ENCODE assay signal across 21 cellular contexts in genomic region chr16:69428652-69429051, GRCh38. TPM values are rescaled to one million over a fixed set of nuclear protein-coding genes. Genes with fewer than 3 reads are reported as not detected.
DNase-seq lines count a peak whose midpoint lies in the region; ATAC-seq, FAIRE-seq and TF ChIP-seq lines count a peak whose summit lies in the region.
"Had no signal": no experiment of that assay in that cellular context is flagged by ENCODE, and none has a peak within 500 bp of the region (broad histone marks: within the 10 kb centered on the region; RNA-seq: fewer than 3 reads in every experiment).

No MANE protein-coding gene starts in this region.

- no peak for TF ChIP-seq EP300 in A549 (IDR thresholded peaks at IDR 0.05)

- no peak for TF ChIP-seq RAD21 in A549 (conservative IDR thresholded peaks at IDR 0.05 in 1 of 2, IDR thresholded peaks at IDR 0.05 in 1 of 2)

- H3K4me1 ChIP-seq in A549, result peaks cover 7% of the 10 kb centered on the region; the same call in 2 of the 3 replicates

- no peak overlapping the region for H3K4me3 ChIP-seq in A549
- H3K4me3 ChIP-seq: BLaER1 treated with 17β-estradiol and CSF1 and Interleukin-3, amounts not matched to agents 10 nM and 100 nM; Peyer's patch had no signal

- WGBS in A549 (ENCODE audit: missing lambda C conversion rate), result 94% methylated on average over 2 of the region's 2 CpGs

- H3K9me3 ChIP-seq in A549, result peaks cover 8% of the 10 kb centered on the region; the same call in 1 of the 3 replicates
- H3K9me3 ChIP-seq: Peyer's patch had no signal

- ATAC-seq in A549 (no peak), natural killer cell (no peak), HG03159 (IDR thresholded peaks at IDR 0.05; ENCODE audit: unreplicated experiment) (no peak)

- CTCF ChIA-PET in A549 (lab: Yijun Ruan, JAX), result interaction anchor here (1.1 to 2.7 kb wide), 4 partner anchors 11 to 33 kb away, joined by 3 to 9 read pairs (median 4); no protein-coding TSS in a partner anchor

- peaks cover 45% of the 10 kb centered on the region for H3K36me3 Mint-ChIP-seq in T-helper 1 cell treated with Interleukin-12 subunit alpha and Interleukin-12 subunit beta and Interleukin-4 antibody, amounts not matched to agents 30 μg/mL and 1 μg/mL, for 36 hours (ENCODE audit: low read depth)
- H3K36me3 Mint-ChIP-seq in activated T-helper 1 cell treated with anti-CD3 and anti-CD28 coated beads, Interleukin-12 subunit alpha, Interleukin-12 subunit beta, Interleukin-2, Interleukin-4 antibody, amounts not matched to agents 30 ng/mL and 10 ng/mL and 1 ng/mL, durations not matched to agents 14 hours and 24 hours and 36 hours (ENCODE audit: low read depth), result peaks cover 49% of the 10 kb centered on the region
- peaks cover 31% of the 10 kb centered on the region for H3K36me3 Mint-ChIP-seq in natural killer cell

- no peak overlapping the region for H3K4me3 Mint-ChIP-seq in T-helper 1 cell treated with Interleukin-12 subunit alpha and Interleukin-12 subunit beta and Interleukin-4 antibody, amounts not matched to agents 30 μg/mL and 1 μg/mL, for 36 hours
- H3K4me3 Mint-ChIP-seq in activated T-helper 1 cell treated with anti-CD3 and anti-CD28 coated beads, Interleukin-12 subunit alpha, Interleukin-12 subunit beta, Interleukin-2, Interleukin-4 antibody, amounts not matched to agents 30 ng/mL and 10 ng/mL and 1 ng/mL, durations not matched to agents 14 hours and 24 hours and 36 hours, result peak overlapping the region; percentile 6
- no peak overlapping the region for H3K4me3 Mint-ChIP-seq in natural killer cell
- H3K4me3 Mint-ChIP-seq: H9 had no signal

- intact Hi-C loops in activated T-helper 1 cell treated with anti-CD3 and anti-CD28 coated beads, Interleukin-12 subunit alpha, Interleukin-12 subunit beta, Interleukin-2, Interleukin-4 antibody, amounts not matched to agents 30 ng/mL and 10 ng/mL and 1 ng/mL, durations not matched to agents 14 hours and 24 hours and 36 hours (cut with micrococcal nuclease), result no loop called here
- intact Hi-C loops in natural killer cell (cut with micrococcal nuclease), result no loop called here

- no peak overlapping the region for H3K27ac ChIP-seq in A549
- H3K27ac ChIP-seq: 22Rv1; BLaER1 treated with 17β-estradiol and CSF1 and Interleukin-3, amounts not matched to agents 10 nM and 100 nM; Peyer's patch had no signal

- FAIRE-seq in A549 (lab: Jason Lieb, UNC), result no peak
- FAIRE-seq: GM18507 had no signal

- TF ChIP-seq POLR2A in A549 (IDR thresholded peaks at IDR 0.05; ENCODE audit: low read length), result no peak

- POLR2A ChIA-PET in A549 (lab: Yijun Ruan, JAX), result interaction anchor here (0.5 kb wide), 1 partner anchor 11 kb away, joined by 3 read pairs; no protein-coding TSS in a partner anchor

- H3K27me3 Mint-ChIP-seq in T-helper 1 cell treated with Interleukin-12 subunit alpha and Interleukin-12 subunit beta and Interleukin-4 antibody, amounts not matched to agents 30 μg/mL and 1 μg/mL, for 36 hours (ENCODE audit: low read depth), result no peaks in the 10 kb centered on the region
- H3K27me3 Mint-ChIP-seq in activated T-helper 1 cell treated with anti-CD3 and anti-CD28 coated beads, Interleukin-12 subunit alpha, Interleukin-12 subunit beta, Interleukin-2, Interleukin-4 antibody, amounts not matched to agents 30 ng/mL and 10 ng/mL and 1 ng/mL, durations not matched to agents 14 hours and 24 hours and 36 hours (ENCODE audit: insufficient read depth), result no peaks in the 10 kb centered on the region
- H3K27me3 Mint-ChIP-seq in natural killer cell (ENCODE audit: low read depth in 2 of 2), result no peaks in the 10 kb centered on the region

- H3K4me2 ChIP-seq in A549, result no peak overlapping the region
- H3K4me2 ChIP-seq: BLaER1 treated with 17β-estradiol and CSF1 and Interleukin-3, amounts not matched to agents 10 nM and 100 nM had no signal

- H3K4me1 Mint-ChIP-seq in T-helper 1 cell treated with Interleukin-12 subunit alpha and Interleukin-12 subunit beta and Interleukin-4 antibody, amounts not matched to agents 30 μg/mL and 1 μg/mL, for 36 hours (ENCODE audit: low read depth), result peaks cover 35% of the 10 kb centered on the region
- H3K4me1 Mint-ChIP-seq in activated T-helper 1 cell treated with anti-CD3 and anti-CD28 coated beads, Interleukin-12 subunit alpha, Interleukin-12 subunit beta, Interleukin-2, Interleukin-4 antibody, amounts not matched to agents 30 ng/mL and 10 ng/mL and 1 ng/mL, durations not matched to agents 14 hours and 24 hours and 36 hours (ENCODE audit: low read depth), result peaks cover 46% of the 10 kb centered on the region
- peaks cover 49 to 54% of the 10 kb centered on the region in 2 donors for H3K4me1 Mint-ChIP-seq in natural killer cell

- peaks cover 13% of the 10 kb centered on the region for H3K9me3 Mint-ChIP-seq in T-helper 1 cell treated with Interleukin-12 subunit alpha and Interleukin-12 subunit beta and Interleukin-4 antibody, amounts not matched to agents 30 μg/mL and 1 μg/mL, for 36 hours
- peaks cover 19% of the 10 kb centered on the region for H3K9me3 Mint-ChIP-seq in activated T-helper 1 cell treated with anti-CD3 and anti-CD28 coated beads, Interleukin-12 subunit alpha, Interleukin-12 subunit beta, Interleukin-2, Interleukin-4 antibody, amounts not matched to agents 30 ng/mL and 10 ng/mL and 1 ng/mL, durations not matched to agents 14 hours and 24 hours and 36 hours
- peaks cover 2 to 6% of the 10 kb centered on the region in 2 donors for H3K9me3 Mint-ChIP-seq in natural killer cell

- H3K27ac Mint-ChIP-seq in T-helper 1 cell treated with Interleukin-12 subunit alpha and Interleukin-12 subunit beta and Interleukin-4 antibody, amounts not matched to agents 30 μg/mL and 1 μg/mL, for 36 hours, result peak overlapping the region; percentile 2
- peak overlapping the region; percentile 18 for H3K27ac Mint-ChIP-seq in activated T-helper 1 cell treated with anti-CD3 and anti-CD28 coated beads, Interleukin-12 subunit alpha, Interleukin-12 subunit beta, Interleukin-2, Interleukin-4 antibody, amounts not matched to agents 30 ng/mL and 10 ng/mL and 1 ng/mL, durations not matched to agents 14 hours and 24 hours and 36 hours
- H3K27ac Mint-ChIP-seq in natural killer cell, result peak overlapping the region; percentile 7 to 45
- H3K27ac Mint-ChIP-seq: H9 had no signal

- TF ChIP-seq CTCF in A549 (IDR thresholded peaks at IDR 0.05) (no peak), natural killer cell (IDR thresholded peaks at IDR 0.05) (no peak)

- DNase-seq in T-helper 1 cell (no peak), A549 (ENCODE audit: low read depth in 1 of 2, low spot score in 1 of 2) (no peak), natural killer cell (no peak), cerebellar nuclear complex (lab: John Stamatoyannopoulos, UW) (no peak), NCI-H2081 treated with DMSO at 0.1 percent for 48 hours (lab: John Stamatoyannopoulos, UW) (no peak)
- no peak for DNase-seq in activated T-helper 1 cell treated with anti-CD3 and anti-CD28 coated beads, Interleukin-12 subunit alpha, Interleukin-12 subunit beta, Interleukin-2, Interleukin-4 antibody, amounts not matched to agents 30 ng/mL and 10 ng/mL and 1 ng/mL, durations not matched to agents 14 hours and 24 hours and 36 hours (ENCODE audit: low spot score)
- DNase-seq: COR-L47, DMS53, H9, MM.1S, NCI-H1105 treated with DMSO at 0.1 percent for 48 hours, NCI-H187, NCI-H446, NCI-H748 treated with DMSO at 0.1 percent for 48 hours, Peyer's patch, Right ventricle myocardium superior had no signal

TF ChIP-seq in A549, 52 proteins besides CTCF, POLR2A, EP300 and RAD21:
- TF ChIP-seq KDM1A (IDR thresholded peaks at IDR 0.05; ENCODE audit: low read depth) (no peak), MAX (IDR thresholded peaks at IDR 0.05) (no peak), FOSB (CRISPR knock-in tag; IDR thresholded peaks at IDR 0.05) (peak; percentile 25; the same call in 1 of the 2 replicates), MAZ (IDR thresholded peaks at IDR 0.05; ENCODE audit: borderline replicate concordance, low read depth, low read length) (no peak), JUN (IDR thresholded peaks at IDR 0.05) (0 out of 5 replicates have a peak, but pooled peaks of 1 of the 2 experiments have one; percentile 23)
TF ChIP-seq in A549: peak in this region for 2.

RNA-seq across cellular contexts. Expression of gene CYB5B, which starts 4.2 kb away (rescaled TPM):
- polyA plus RNA-seq in A549 (2011; rRNA removed) (477 and 583 TPM in 2 replicates), A549 (2017; fragmentation: RNase III; extraction: RNeasy Plus Mini Kit Qiagen cat#74134 plus additional on column Dnase treatment) (159 to 248 TPM (median 217 TPM) in 3 replicates)
- 117 and 201 TPM in 2 replicates for polyA plus RNA-seq in A549 (2012; cell fraction: cytosol; rRNA removed)
- 48.0 and 91.3 TPM in 2 replicates for polyA plus RNA-seq in A549 (2012; cell fraction: nucleus; rRNA removed)
- 258 and 323 TPM in 2 replicates for polyA minus RNA-seq in A549 (2011; rRNA and poly(A)+ RNA removed)
- total RNA-seq in activated T-helper 1 cell treated with anti-CD3 and anti-CD28 coated beads, Interleukin-12 subunit alpha, Interleukin-12 subunit beta, Interleukin-2, Interleukin-4 antibody, amounts not matched to agents 30 ng/mL and 10 ng/mL and 1 ng/mL, durations not matched to agents 14 hours and 24 hours and 36 hours, result 157 and 166 TPM in 2 replicates
- 100 to 1,000 TPM in 1 of 3 donors, 10 to 100 TPM in 2; 73.1 to 106 (median 88.4) TPM for total RNA-seq in natural killer cell

RNA-seq across cellular contexts. Expression of gene TERF2, which starts 42.8 kb away (rescaled TPM):
- polyA plus RNA-seq in A549 (2011; rRNA removed), result 27.3 and 29.0 TPM in 2 replicates
- polyA plus RNA-seq in A549 (2012; cell fraction: cytosol; rRNA removed), result 11.1 and 12.4 TPM in 2 replicates
- polyA plus RNA-seq in A549 (2012; cell fraction: nucleus; rRNA removed), result 6.6 and 14.3 TPM in 2 replicates
- 25.2 to 30.6 TPM (median 30.3 TPM) in 3 replicates for polyA plus RNA-seq in A549 (2017; fragmentation: RNase III; extraction: RNeasy Plus Mini Kit Qiagen cat#74134 plus additional on column Dnase treatment)
- 26.2 and 28.3 TPM in 2 replicates for polyA minus RNA-seq in A549 (2011; rRNA and poly(A)+ RNA removed)
- 59.4 and 67.0 TPM in 2 replicates for total RNA-seq in activated T-helper 1 cell treated with anti-CD3 and anti-CD28 coated beads, Interleukin-12 subunit alpha, Interleukin-12 subunit beta, Interleukin-2, Interleukin-4 antibody, amounts not matched to agents 30 ng/mL and 10 ng/mL and 1 ng/mL, durations not matched to agents 14 hours and 24 hours and 36 hours
- total RNA-seq in natural killer cell, result 10 to 100 TPM; 35.0 to 44.2 (median 36.6) TPM
